In genomic region chr7:151080522-151081169, GRCh38 we compare ENCODE assay signal across 8 cellular contexts. TPM values are rescaled to one million over a fixed set of nuclear protein-coding genes. Genes with fewer than 3 reads are reported as not detected.
DNase-seq lines count a peak whose midpoint lies in the region; TF ChIP-seq lines count a peak whose summit lies in the region.

A gene with protein sequence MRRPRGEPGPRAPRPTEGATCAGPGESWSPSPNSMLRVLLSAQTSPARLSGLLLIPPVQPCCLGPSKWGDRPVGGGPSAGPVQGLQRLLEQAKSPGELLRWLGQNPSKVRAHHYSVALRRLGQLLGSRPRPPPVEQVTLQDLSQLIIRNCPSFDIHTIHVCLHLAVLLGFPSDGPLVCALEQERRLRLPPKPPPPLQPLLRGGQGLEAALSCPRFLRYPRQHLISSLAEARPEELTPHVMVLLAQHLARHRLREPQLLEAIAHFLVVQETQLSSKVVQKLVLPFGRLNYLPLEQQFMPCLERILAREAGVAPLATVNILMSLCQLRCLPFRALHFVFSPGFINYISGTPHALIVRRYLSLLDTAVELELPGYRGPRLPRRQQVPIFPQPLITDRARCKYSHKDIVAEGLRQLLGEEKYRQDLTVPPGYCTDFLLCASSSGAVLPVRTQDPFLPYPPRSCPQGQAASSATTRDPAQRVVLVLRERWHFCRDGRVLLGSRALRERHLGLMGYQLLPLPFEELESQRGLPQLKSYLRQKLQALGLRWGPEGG (minus strand): TSS chr7:151080809. CDS start chr7:151080766, 43 bp downstream.

- peaks cover 52% of the 10 kb centered on the region for H3K4me1 Mint-ChIP-seq in activated naive CD4-positive, alpha-beta T cell treated with anti-CD3 and anti-CD28 coated beads, Interleukin-2, amount 10 ng/mL, durations not matched to agents 7 days and 5 days

- H3K27ac Mint-ChIP-seq in activated naive CD4-positive, alpha-beta T cell treated with anti-CD3 and anti-CD28 coated beads, Interleukin-2, amount 10 ng/mL, durations not matched to agents 7 days and 5 days = peak within 1 kb of the TSS; percentile 87

- no peaks in the 10 kb centered on the region; the same call in 1 of the 2 replicates for H4K20me1 ChIP-seq in SK-N-SH (ENCODE audit: insufficient read depth)

- no peaks in the 10 kb centered on the region for H3K9me2 ChIP-seq in SK-N-SH

- H3K9me3 Mint-ChIP-seq in activated naive CD4-positive, alpha-beta T cell treated with anti-CD3 and anti-CD28 coated beads, Interleukin-2, amount 10 ng/mL, durations not matched to agents 7 days and 5 days = no peaks in the 10 kb centered on the region

- H3K4me1 ChIP-seq in SK-N-SH (ENCODE audit: control insufficient read depth in 1 of 2, insufficient read depth in 2 of 2, low read depth in 1 of 2, low read length in 1 of 2) = peaks cover 30 to 48% of the 10 kb centered on the region in 2 experiments
- H3K4me1 ChIP-seq in suprapubic skin = peaks cover 74% of the 10 kb centered on the region

- H3K36me3 ChIP-seq in SK-N-SH (replicated peaks in 1 of 2; ENCODE audit: control insufficient read depth in 1 of 2, insufficient read depth in 2 of 2, low read length in 1 of 2) (peaks cover 12 to 46% of the 10 kb centered on the region in 2 experiments), suprapubic skin (peaks cover 22% of the 10 kb centered on the region)

- H3K9me3 ChIP-seq in SK-N-SH (no peaks in the 10 kb centered on the region), suprapubic skin (no peaks in the 10 kb centered on the region)

- H3K4me3 ChIP-seq in HFF-Myc (replicated peaks; ENCODE audit: low read depth, low read length) (peak within 1 kb of the TSS; percentile 64), SK-N-SH (ENCODE audit: low read depth in 2 of 2, low read length in 1 of 2) (peak within 1 kb of the TSS; percentile 94 to 99), suprapubic skin (peak within 1 kb of the TSS; percentile 75)

- H3K27me3 ChIP-seq in SK-N-SH (ENCODE audit: insufficient read depth) = no peaks in the 10 kb centered on the region
- no peaks in the 10 kb centered on the region for H3K27me3 ChIP-seq in suprapubic skin

- peak; percentile 56 for DNase-seq in GM04503 (ENCODE audit: low read depth)
- no peak for DNase-seq in HFF-Myc (ENCODE audit: extremely low read depth, low read depth)
- peak; percentile 86 for DNase-seq in NCI-H1048 (lab: John Stamatoyannopoulos, UW)
- DNase-seq in SK-N-SH = peak; percentile 99
- DNase-seq in activated naive CD4-positive, alpha-beta T cell treated with anti-CD3 and anti-CD28 coated beads, Interleukin-2, amount 10 ng/mL, durations not matched to agents 7 days and 5 days = peak; percentile 93
- DNase-seq in germinal center (ENCODE audit: low spot score) = peak; percentile 94
- DNase-seq in occipital lobe (lab: John Stamatoyannopoulos, UW) = peak; percentile 90
- DNase-seq in suprapubic skin (ENCODE audit: low spot score in 2 of 2) = peak; percentile 92 to 93

- peak within 1 kb of the TSS; percentile 98 for H3K4me2 ChIP-seq in SK-N-SH

- TF ChIP-seq CTCF in HFF-Myc (IDR thresholded peaks at IDR 0.05; ENCODE audit: low read depth, low read length, missing control alignments) = no peak
- no peak for TF ChIP-seq CTCF in SK-N-SH (IDR thresholded peaks at IDR 0.05)
- no peak for TF ChIP-seq CTCF in suprapubic skin (IDR thresholded peaks at IDR 0.05)

- CTCF ChIA-PET in SK-N-SH (lab: Yijun Ruan, JAX) = interaction anchor here (0.6 to 21.3 kb wide), 8 partner anchors 12 to 88 kb away, joined by 3 to 474 read pairs (median 4); partner anchors contain the start of genes CDK5 and SLC4A2
- CTCF ChIA-PET in activated naive CD4-positive, alpha-beta T cell treated with anti-CD3 and anti-CD28 coated beads, Interleukin-2, amount 10 ng/mL, durations not matched to agents 7 days and 5 days (lab: Charles Lee) = no interaction called here

- POLR2A ChIA-PET in SK-N-SH (lab: Yijun Ruan, JAX) = interaction anchor here (0.6 to 1.5 kb wide), 9 partner anchors 10 to 152 kb away, joined by 3 to 7 read pairs (median 4); partner anchors contain the start of genes ABCB8 and CHPF2

- H3F3A ChIP-seq in SK-N-SH (replicated peaks; ENCODE audit: insufficient read depth) = peaks cover 42% of the 10 kb centered on the region

- peak within 1 kb of the TSS; percentile 73; the same call in 1 of the 2 replicates for H2AFZ ChIP-seq in SK-N-SH (ENCODE audit: low read depth)

- H3K4me3 Mint-ChIP-seq in activated naive CD4-positive, alpha-beta T cell treated with anti-CD3 and anti-CD28 coated beads, Interleukin-2, amount 10 ng/mL, durations not matched to agents 7 days and 5 days = peak within 1 kb of the TSS; percentile 91

- H3K79me2 ChIP-seq in SK-N-SH (ENCODE audit: insufficient read depth) = peaks cover 48% of the 10 kb centered on the region

- WGBS in SK-N-SH (ENCODE audit: low lambda C conversion rate) = 2% methylated on average over 36 of the region's 66 CpGs
- no CpG with 5 or more reads among the region's 66 CpGs for WGBS in suprapubic skin

- peaks cover 18% of the 10 kb centered on the region for H3K27me3 Mint-ChIP-seq in activated naive CD4-positive, alpha-beta T cell treated with anti-CD3 and anti-CD28 coated beads, Interleukin-2, amount 10 ng/mL, durations not matched to agents 7 days and 5 days

- H3K9ac ChIP-seq in SK-N-SH = peak within 1 kb of the TSS; percentile 96

- H3K27ac ChIP-seq in SK-N-SH (ENCODE audit: low read depth in 2 of 2, low read length in 1 of 2) (peak within 1 kb of the TSS; percentile 78 to 95), suprapubic skin (peak within 1 kb of the TSS; percentile 91)

- peak in 1 of 2 donors; percentile 53 for TF ChIP-seq POLR2A in suprapubic skin (IDR thresholded peaks at IDR 0.05)

- TF ChIP-seq EP300 in SK-N-SH (IDR thresholded peaks at IDR 0.05; ENCODE audit: borderline replicate concordance in 1 of 2, low read depth in 1 of 2, low read length in 1 of 2) (peak in 1 of 2 experiments; percentile 34; a peak in 1 of 4 replicates), suprapubic skin (IDR thresholded peaks at IDR 0.05) (no peak)

- TF ChIP-seq RAD21 in SK-N-SH (IDR thresholded peaks at IDR 0.05; ENCODE audit: low read length) = no peak

- peaks cover 18% of the 10 kb centered on the region for H3K36me3 Mint-ChIP-seq in activated naive CD4-positive, alpha-beta T cell treated with anti-CD3 and anti-CD28 coated beads, Interleukin-2, amount 10 ng/mL, durations not matched to agents 7 days and 5 days

TF ChIP-seq in SK-N-SH, 30 proteins besides CTCF, POLR2A, EP300 and RAD21 (continues in another document):
- TF ChIP-seq ELF1 (IDR thresholded peaks at IDR 0.05) = peak; percentile 25; the same call in 1 of the 2 replicates
- TF ChIP-seq MEF2A (IDR thresholded peaks at IDR 0.05; ENCODE audit: borderline replicate concordance, low read depth) = no peak
- TF ChIP-seq RXRA (IDR thresholded peaks at IDR 0.05; ENCODE audit: borderline replicate concordance, low read depth) = no peak
- TF ChIP-seq REST (IDR thresholded peaks at IDR 0.05; ENCODE audit: low read depth, low read length) = no peak; the same call in 1 of the 2 replicates
- TF ChIP-seq FOXJ3 (CRISPR knock-in tag; IDR thresholded peaks at IDR 0.05) = no peak
- TF ChIP-seq PBX3 (IDR thresholded peaks at IDR 0.05) = peak; percentile 80
- TF ChIP-seq GABPA (IDR thresholded peaks at IDR 0.05; ENCODE audit: low read depth) = 0 out of 2 replicates have a peak, but pooled peaks have one; percentile 35
- TF ChIP-seq TEAD4 (IDR thresholded peaks at IDR 0.05; ENCODE audit: borderline replicate concordance, insufficient read depth) = no peak

RNA-seq across cellular contexts. Expression of the gene that starts here (rescaled TPM):
- polyA plus RNA-seq in SK-N-SH (2012; rRNA removed) = 125 and 148 TPM in 2 replicates
- polyA plus RNA-seq in SK-N-SH (2012; cell fraction: cytosol; rRNA removed) = 34.4 and 60.5 TPM in 2 replicates
- 699 and 1,159 TPM in 2 replicates for polyA plus RNA-seq in SK-N-SH (2012; cell fraction: nucleus; rRNA removed)
- total RNA-seq in occipital lobe = 30.7 TPM
- 100 to 1,000 TPM in 2 of 4 donors, 10 to 100 TPM in 2; 76.8 to 102 (median 90.9) TPM for total RNA-seq in suprapubic skin
